ENCODE assay signal across 8 cellular contexts in the genomic region with DNA sequence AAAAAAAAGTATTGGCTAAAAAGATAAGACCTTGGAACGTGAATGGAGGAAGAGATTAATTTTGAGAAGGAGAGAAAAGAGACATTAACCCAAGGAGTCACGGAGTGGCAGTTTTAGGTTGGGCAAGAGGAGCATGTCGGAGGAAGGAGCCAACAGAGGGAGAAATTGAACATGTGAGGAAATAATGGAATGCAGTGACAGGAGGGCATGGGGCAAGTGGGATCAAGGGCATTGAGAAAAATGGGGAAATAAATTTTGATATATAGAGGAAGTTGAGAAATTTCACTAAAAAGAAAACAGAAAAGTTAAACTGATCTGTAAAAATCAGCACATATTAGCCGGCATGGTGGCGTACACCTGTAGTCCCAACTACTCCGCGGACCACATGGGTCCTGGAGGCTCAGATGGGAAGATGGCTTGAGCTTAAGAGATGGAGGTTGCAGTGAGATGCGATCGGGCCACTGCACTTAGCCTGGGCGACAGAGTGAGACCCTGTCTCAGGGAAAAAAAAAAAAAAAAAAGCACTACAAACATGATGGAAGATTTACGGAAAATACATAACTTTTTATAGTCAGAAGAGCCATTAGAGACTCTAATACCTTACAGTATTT. TPM values are rescaled to one million over a fixed set of nuclear protein-coding genes. Genes with fewer than 3 reads are reported as not detected.
DNase-seq lines count a peak whose midpoint lies in the region; FAIRE-seq and TF ChIP-seq lines count a peak whose summit lies in the region.

No MANE protein-coding gene starts in this region.

- H3K27ac ChIP-seq in HUES64 (ENCODE audit: low read depth, low read length) = no peak overlapping the region
- no peak overlapping the region for H3K27ac ChIP-seq in astrocyte (ENCODE audit: low read depth, low read length)

- H3K27me3 ChIP-seq in HUES64 (ENCODE audit: insufficient read depth, low read length) (no peaks in the 10 kb centered on the region), astrocyte (ENCODE audit: insufficient read depth, low read length) (no peaks in the 10 kb centered on the region), mononuclear cell (ENCODE audit: insufficient read depth, low read length) (no peaks in the 10 kb centered on the region)

- TF ChIP-seq CTCF in astrocyte (IDR thresholded peaks at IDR 0.05; ENCODE audit: insufficient read depth, low read depth, low read length) (no peak), GM20000 (IDR thresholded peaks at IDR 0.05; ENCODE audit: extremely low read depth, missing control alignments) (no peak)

- FAIRE-seq in astrocyte (lab: Jason Lieb, UNC) = no peak

- H3K4me3 ChIP-seq in HUES64 (ENCODE audit: low read length) = peak overlapping the region; percentile 100
- H3K4me3 ChIP-seq in astrocyte (ENCODE audit: insufficient read depth, low read depth, low read length) = peak overlapping the region; percentile 94
- peak overlapping the region; percentile 92 for H3K4me3 ChIP-seq in mononuclear cell (ENCODE audit: low read length)

- H3K9me3 ChIP-seq in HUES64 (ENCODE audit: insufficient read depth, low read depth, low read length) (no peaks in the 10 kb centered on the region), astrocyte (ENCODE audit: insufficient read depth, low read depth, low read length) (no peaks in the 10 kb centered on the region), mononuclear cell (ENCODE audit: low read depth, low read length) (no peaks in the 10 kb centered on the region)

- WGBS in HUES64 = 83% methylated on average over 9 of the region's 11 CpGs

- no peaks in the 10 kb centered on the region for H3K27me3 Mint-ChIP-seq in astrocyte (ENCODE audit: low read depth, unreplicated experiment)

- peak; percentile 24 to 44 for DNase-seq in AML-193 (lab: John Stamatoyannopoulos, UW)
- DNase-seq in astrocyte (ENCODE audit: low read depth) = no peak
- DNase-seq in GM20000 (ENCODE audit: low spot score) = no peak
- DNase-seq in activated CD8-positive, alpha-beta memory T cell treated with anti-CD3 and anti-CD28 coated beads for 24 hours = no peak
- no peak for DNase-seq in NCI-H2029 (lab: John Stamatoyannopoulos, UW)
- no peak for DNase-seq in SW 1271 (lab: John Stamatoyannopoulos, UW)

- H2AFZ ChIP-seq in astrocyte (ENCODE audit: low read depth, low read length) = no peak overlapping the region

- no peaks in the 10 kb centered on the region for H3K36me3 Mint-ChIP-seq in astrocyte (ENCODE audit: low read depth, unreplicated experiment)

- H3K4me1 ChIP-seq in HUES64 (ENCODE audit: insufficient read depth, low read length) (peaks cover 8% of the 10 kb centered on the region), astrocyte (ENCODE audit: insufficient read depth, low read length) (peaks cover 8% of the 10 kb centered on the region), mononuclear cell (ENCODE audit: insufficient read depth, low read length) (peaks cover 52% of the 10 kb centered on the region)

- H3K36me3 ChIP-seq in HUES64 (ENCODE audit: insufficient read depth, low read length) (peaks cover 19% of the 10 kb centered on the region), astrocyte (ENCODE audit: insufficient read depth, low read length) (no peaks in the 10 kb centered on the region)

- H3K4me2 ChIP-seq in astrocyte (ENCODE audit: low read length) = peak overlapping the region; percentile 90

- peaks cover 12% of the 10 kb centered on the region for H4K20me1 ChIP-seq in astrocyte (ENCODE audit: insufficient read depth, low read length)

- peaks cover 78% of the 10 kb centered on the region for H3K79me2 ChIP-seq in astrocyte (ENCODE audit: insufficient read depth, low read length)

- H3K4me1 Mint-ChIP-seq in astrocyte (ENCODE audit: low read depth, unreplicated experiment) = peaks cover 17% of the 10 kb centered on the region

- no peaks in the 10 kb centered on the region for H3K9me3 Mint-ChIP-seq in astrocyte (ENCODE audit: unreplicated experiment)

- peak overlapping the region; percentile 93 for H3K4me3 Mint-ChIP-seq in astrocyte (ENCODE audit: unreplicated experiment)

- no peak overlapping the region for H3K27ac Mint-ChIP-seq in astrocyte (ENCODE audit: unreplicated experiment)

- no peak overlapping the region for H3K9ac ChIP-seq in HUES64 (ENCODE audit: low read depth, low read length)
- H3K9ac ChIP-seq in astrocyte (ENCODE audit: low read length) = peak overlapping the region; percentile 95

RNA-seq across cellular contexts. Expression of gene HAUS2, which starts 1.2 kb away (rescaled TPM):
- 23.0 TPM for polyA plus RNA-seq in HUES64 (2013, experiment 1 of 2)
- polyA plus RNA-seq in HUES64 (2013, experiment 2 of 2) = 24.5 TPM
- total RNA-seq in astrocyte (21.7 and 24.4 TPM in 2 replicates), mononuclear cell (31.8 TPM)

RNA-seq across cellular contexts. Expression of gene LRRC57, which starts 1.3 kb away (rescaled TPM):
- 9.4 TPM for polyA plus RNA-seq in HUES64 (2013, experiment 1 of 2)
- 10.0 TPM for polyA plus RNA-seq in HUES64 (2013, experiment 2 of 2)
- total RNA-seq in astrocyte = 27.6 and 28.8 TPM in 2 replicates
- total RNA-seq in mononuclear cell = 23.9 TPM

RNA-seq across cellular contexts. Expression of gene STARD9, which starts 25.5 kb away (rescaled TPM):
- polyA plus RNA-seq in HUES64 (2013, experiment 1 of 2) = 2.0 TPM
- polyA plus RNA-seq in HUES64 (2013, experiment 2 of 2) = 3.0 TPM
- total RNA-seq in astrocyte (6.4 and 7.1 TPM in 2 replicates), mononuclear cell (4.0 TPM)

RNA-seq across cellular contexts. Expression of gene SNAP23, which starts 54.5 kb away (rescaled TPM):
- polyA plus RNA-seq in HUES64 (2013, experiment 1 of 2) = 47.6 TPM
- polyA plus RNA-seq in HUES64 (2013, experiment 2 of 2) = 47.5 TPM
- total RNA-seq in astrocyte (122 and 124 TPM in 2 replicates), mononuclear cell (84.8 TPM)

RNA-seq across cellular contexts. Expression of gene ZNF106, which starts 58.9 kb away (rescaled TPM):
- polyA plus RNA-seq in HUES64 (2013, experiment 1 of 2) = 24.4 TPM
- polyA plus RNA-seq in HUES64 (2013, experiment 2 of 2) = 25.7 TPM
- total RNA-seq in astrocyte = 60.3 and 69.6 TPM in 2 replicates
- total RNA-seq in mononuclear cell = 70.6 TPM

Comparison
In these comparisons a context has a peak if more than half of its experiments do, and no peak if none do; other contexts are left out.
1. DNase-seq: peak in AML-193 (2 of 2); none in astrocyte (single experiment), GM20000 (single experiment), activated CD8-positive, alpha-beta memory T cell treated with anti-CD3 and anti-CD28 coated beads for 24 hours (single experiment), NCI-H2029 (single experiment) and SW 1271 (0 of 2).
2. Peak in every context shown above with its lines, with median percentiles within 50 percentile points of each other: H3K4me3 ChIP-seq.